Comparison of ENCODE assay signal across 17 cellular contexts in genomic region chr14:65065719-65066118, GRCh38. TPM values are rescaled to one million over a fixed set of nuclear protein-coding genes. Genes with fewer than 3 reads are reported as not detected.
A peak's percentile ranks its signal among the peaks of the same experiment; 100 is the strongest.
DNase-seq lines count a peak whose midpoint lies in the region; ATAC-seq and TF ChIP-seq lines count a peak whose summit lies in the region.
"Had no signal": no experiment of that assay in that cellular context is flagged by ENCODE, and none has a peak within 500 bp of the region (broad histone marks: within the 10 kb centered on the region; RNA-seq: fewer than 3 reads in every experiment).

No MANE protein-coding gene starts in this region.

- H3K27ac Mint-ChIP-seq in activated CD8-positive, alpha-beta T cell treated with anti-CD3 and anti-CD28 coated beads for 36 hours: no peak overlapping the region
- H3K27ac Mint-ChIP-seq: HFFc6 had no signal

- H3K9me3 ChIP-seq in PC-3 (ENCODE audit: low read length) (no peaks in the 10 kb centered on the region), esophagus squamous epithelium (no peaks in the 10 kb centered on the region), suprapubic skin (no peaks in the 10 kb centered on the region)

- TF ChIP-seq EP300 in suprapubic skin (IDR thresholded peaks at IDR 0.05): no peak

- no peak for ATAC-seq in PC-3
- ATAC-seq in activated CD8-positive, alpha-beta T cell treated with anti-CD3 and anti-CD28 coated beads for 36 hours: no peak

- H3K27me3 ChIP-seq in PC-3 (ENCODE audit: low read length) (no peaks in the 10 kb centered on the region), esophagus squamous epithelium (no peaks in the 10 kb centered on the region), suprapubic skin (no peaks in the 10 kb centered on the region)

- H4K20me1 ChIP-seq in PC-3 (ENCODE audit: low read length): no peaks in the 10 kb centered on the region

- no peak overlapping the region for H3K4me3 ChIP-seq in PC-3 (ENCODE audit: low read length)
- H3K4me3 ChIP-seq in esophagus squamous epithelium: no peak overlapping the region
- no peak overlapping the region for H3K4me3 ChIP-seq in suprapubic skin
- H3K4me3 ChIP-seq in coronary artery: no peak overlapping the region

- no peak overlapping the region for H3K4me2 ChIP-seq in PC-3 (ENCODE audit: low read length)
- H3K4me2 ChIP-seq: KMS-11 had no signal

- no peaks in the 10 kb centered on the region for H3K79me2 ChIP-seq in PC-3 (ENCODE audit: low read length)

- 65 to 81% methylated on average over 7 of the region's 7 CpGs for whole genome bisulfite sequencing in esophagus squamous epithelium, 2 donors
- 75% methylated on average over 4 of the region's 7 CpGs for WGBS in suprapubic skin

- TF ChIP-seq POLR2A in esophagus squamous epithelium (IDR thresholded peaks at IDR 0.05) (no peak), suprapubic skin (IDR thresholded peaks at IDR 0.05) (no peak)

- H3K9me3 Mint-ChIP-seq in activated CD8-positive, alpha-beta T cell treated with anti-CD3 and anti-CD28 coated beads for 36 hours: no peaks in the 10 kb centered on the region
- H3K9me3 Mint-ChIP-seq: CD14-positive monocyte, HFFc6 had no signal

- POLR2A ChIA-PET in PC-3 (lab: Charles Lee; ENCODE audit: unreplicated experiment): interaction anchor here (0.5 kb wide), 1 partner anchor 759 kb away, joined by 3 read pairs; no protein-coding TSS in a partner anchor
- POLR2A ChIA-PET in activated CD8-positive, alpha-beta T cell treated with anti-CD3 and anti-CD28 coated beads for 36 hours (lab: Charles Lee): no interaction called here

- intact Hi-C loops in PC-3 (cut with micrococcal nuclease): no loop called here
- intact Hi-C loops in esophagus squamous epithelium (cut with DNase I): no loop called here
- intact Hi-C loops in activated CD8-positive, alpha-beta T cell treated with anti-CD3 and anti-CD28 coated beads for 36 hours (cut with micrococcal nuclease): no loop called here

- peaks cover 56% of the 10 kb centered on the region for H3K36me3 Mint-ChIP-seq in activated CD8-positive, alpha-beta T cell treated with anti-CD3 and anti-CD28 coated beads for 36 hours (ENCODE audit: low read depth)

- H3K4me3 Mint-ChIP-seq in activated CD8-positive, alpha-beta T cell treated with anti-CD3 and anti-CD28 coated beads for 36 hours: no peak overlapping the region
- H3K4me3 Mint-ChIP-seq: CD14-positive monocyte, HFFc6 had no signal

- H3K27me3 Mint-ChIP-seq in activated CD8-positive, alpha-beta T cell treated with anti-CD3 and anti-CD28 coated beads for 36 hours: no peaks in the 10 kb centered on the region

- CTCF ChIA-PET in PC-3 (lab: Charles Lee): no interaction called here
- CTCF ChIA-PET in activated CD8-positive, alpha-beta T cell treated with anti-CD3 and anti-CD28 coated beads for 36 hours (lab: Charles Lee): no interaction called here

- no peak overlapping the region for H3K27ac ChIP-seq in PC-3 (ENCODE audit: low read length)
- peak overlapping the region; percentile 68 to 91 (median 84) for H3K27ac ChIP-seq in esophagus squamous epithelium
- H3K27ac ChIP-seq in suprapubic skin: peak overlapping the region; percentile 79
- no peak overlapping the region for H3K27ac ChIP-seq in coronary artery
- H3K27ac ChIP-seq: KMS-11 had no signal

- H3K4me1 Mint-ChIP-seq in activated CD8-positive, alpha-beta T cell treated with anti-CD3 and anti-CD28 coated beads for 36 hours (ENCODE audit: low read depth): no peaks in the 10 kb centered on the region
- H3K4me1 Mint-ChIP-seq: CD14-positive monocyte had no signal

- no peaks in the 10 kb centered on the region for H3K9me2 ChIP-seq in PC-3 (replicated peaks; ENCODE audit: low read length)

- TF ChIP-seq CTCF in PC-3 (conservative IDR thresholded peaks at IDR 0.05; ENCODE audit: low read depth, low read length) (no peak), esophagus squamous epithelium (IDR thresholded peaks at IDR 0.05) (no peak), suprapubic skin (IDR thresholded peaks at IDR 0.05) (no peak), coronary artery (IDR thresholded peaks at IDR 0.05) (no peak)
- TF ChIP-seq CTCF in activated CD8-positive, alpha-beta T cell treated with anti-CD3 and anti-CD28 coated beads for 36 hours (IDR thresholded peaks at IDR 0.05): no peak

- no TSS peak for BruUV-seq in PC-3 (replicated peaks; lab: Mats Ljungman, UMichigan)

- no peak overlapping the region for H2AFZ ChIP-seq in PC-3 (ENCODE audit: low read length)

- peaks cover 29% of the 10 kb centered on the region for H3K36me3 ChIP-seq in PC-3 (ENCODE audit: low read depth, low read length)
- H3K36me3 ChIP-seq in esophagus squamous epithelium: peaks cover 0 to 76% (median 24%) of the 10 kb centered on the region in 3 donors
- H3K36me3 ChIP-seq in suprapubic skin: peaks cover 41% of the 10 kb centered on the region

- H3K4me1 ChIP-seq in PC-3 (ENCODE audit: insufficient read depth, low read length) (peaks cover 19% of the 10 kb centered on the region), esophagus squamous epithelium (peaks cover 18 to 74% (median 23%) of the 10 kb centered on the region in 3 donors), suprapubic skin (peaks cover 31% of the 10 kb centered on the region)

- peak; percentile 64 for DNase-seq in HT-29 (ENCODE audit: low spot score)
- DNase-seq in PC-3: peak; percentile 25
- DNase-seq in esophagus squamous epithelium (lab: John Stamatoyannopoulos, UW): no peak
- no peak for DNase-seq in suprapubic skin (ENCODE audit: low spot score in 2 of 2)
- no peak for DNase-seq in activated CD8-positive, alpha-beta T cell treated with anti-CD3 and anti-CD28 coated beads for 36 hours
- DNase-seq in DMS53 (lab: John Stamatoyannopoulos, UW): no peak
- DNase-seq in coronary artery (ENCODE audit: low spot score): no peak
- DNase-seq: ACHN, DND-41, H7, HFFc6, NCI-H1417, NCI-H187 treated with DMSO at 0.1 percent for 48 hours, NCI-H69, SHP77 treated with DMSO at 0.1 percent for 48 hours had no signal

- no peaks in the 10 kb centered on the region for H3F3A ChIP-seq in PC-3 (ENCODE audit: low read length, unreplicated experiment)

- no peak overlapping the region for H3K9ac ChIP-seq in PC-3 (ENCODE audit: low read length)
- H3K9ac ChIP-seq: KMS-11 had no signal

RNA-seq across cellular contexts. Expression of gene MAX, which starts 36.6 kb away (rescaled TPM):
- total RNA-seq in HT-29 (2014; rRNA removed; shearing (Covaris generic)): 31.2 and 32.7 TPM in 2 replicates
- 58.8 and 68.9 TPM in 2 replicates for total RNA-seq in PC-3 (2014; rRNA removed)
- 10 to 100 TPM; 45.3 to 88.7 (median 46.3) TPM for total RNA-seq in esophagus squamous epithelium
- total RNA-seq in suprapubic skin: 100 to 1,000 TPM in 1 of 4 donors, 10 to 100 TPM in 3; 79.0 to 112 (median 90.4) TPM
- total RNA-seq in activated CD8-positive, alpha-beta T cell treated with anti-CD3 and anti-CD28 coated beads for 36 hours: 10 to 100 TPM; 92.6 to 92.8 TPM

Comparison
In these comparisons a context has a peak if more than half of its experiments do, and no peak if none do; other contexts are left out.
1. DNase-seq: peak in HT-29 (single experiment) and PC-3 (single experiment); none in esophagus squamous epithelium (single experiment), suprapubic skin (0 of 2), activated CD8-positive, alpha-beta T cell treated with anti-CD3 and anti-CD28 coated beads for 36 hours (single experiment), DMS53 (single experiment) and coronary artery (single experiment).
2. H3K27ac ChIP-seq: peak in esophagus squamous epithelium (4 of 4) and suprapubic skin (single experiment); none in PC-3 (single experiment) and coronary artery (0 of 2).